Comparison of ENCODE assay signal across 8 cellular contexts in the genomic region with DNA sequence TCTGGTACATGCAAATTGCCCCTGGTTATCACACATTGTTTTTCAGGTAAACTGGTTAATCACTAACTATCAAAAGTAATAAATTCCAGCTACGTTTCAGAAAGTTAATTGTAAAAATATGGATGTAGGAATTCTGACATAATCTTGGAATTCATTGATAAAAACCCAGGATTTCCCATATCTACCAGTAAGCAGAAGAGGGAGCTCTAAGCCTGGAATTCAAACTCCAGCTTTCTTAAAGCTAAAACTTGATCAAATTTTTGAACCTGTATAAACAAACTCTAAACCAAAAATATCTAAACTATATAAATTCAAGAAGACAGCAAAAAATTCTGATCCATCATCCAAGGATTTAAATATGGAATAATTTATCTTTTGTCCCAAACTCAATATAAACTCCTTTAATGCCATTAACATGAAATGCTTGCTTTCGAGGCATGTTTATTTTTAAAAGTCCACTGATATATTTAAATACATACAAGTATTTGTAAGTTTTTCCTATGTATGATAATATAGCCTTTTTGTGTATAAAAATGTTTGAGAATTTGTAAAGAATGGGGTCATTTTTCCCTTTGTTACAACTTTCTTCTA.
A peak's percentile ranks its signal among the peaks of the same experiment; 100 is the strongest.
DNase-seq lines count a peak whose midpoint lies in the region; ATAC-seq and TF ChIP-seq lines count a peak whose summit lies in the region.

No MANE protein-coding gene starts in this region.

- intact Hi-C loops in CD8-positive, alpha-beta T cell (cut with DNase I, micrococcal nuclease), result loop anchor here (2.0 to 10.0 kb wide), 3 partner anchors 242 to 894 kb away; no protein-coding TSS in a partner anchor

- no peaks in the 10 kb centered on the region for H4K20me1 ChIP-seq in DND-41 (ENCODE audit: insufficient read depth, low read length)
- peaks cover 2% of the 10 kb centered on the region for H4K20me1 ChIP-seq in neural cell (ENCODE audit: insufficient read depth)

- no peaks in the 10 kb centered on the region for H3K9me2 ChIP-seq in neural cell (ENCODE audit: insufficient read depth, low read length)

- peak; percentile 90 for TF ChIP-seq RAD21 in neural cell (conservative IDR thresholded peaks at IDR 0.05)

- no peak for TF ChIP-seq EP300 in neural cell (conservative IDR thresholded peaks at IDR 0.05; ENCODE audit: poor library complexity, severe bottlenecking)

- H3K4me1 ChIP-seq in DND-41 (ENCODE audit: insufficient read depth, low read length), result no peaks in the 10 kb centered on the region
- no peaks in the 10 kb centered on the region for H3K4me1 ChIP-seq in CD8-positive, alpha-beta T cell (ENCODE audit: insufficient read depth, low read length)

- H3K36me3 ChIP-seq in DND-41 (ENCODE audit: insufficient read depth, low read length), result no peaks in the 10 kb centered on the region
- H3K36me3 ChIP-seq in neural cell (ENCODE audit: insufficient read depth, low read length), result no peaks in the 10 kb centered on the region
- no peaks in the 10 kb centered on the region for H3K36me3 ChIP-seq in CD8-positive, alpha-beta T cell (ENCODE audit: insufficient read depth, low read length)

- H2AFZ ChIP-seq in DND-41 (ENCODE audit: low read depth, low read length) (no peak overlapping the region), neural cell (ENCODE audit: low read depth, low read length) (no peak overlapping the region)

- H3F3A ChIP-seq in neural cell (ENCODE audit: insufficient read depth, low read length, poor library complexity, severe bottlenecking), result no peaks in the 10 kb centered on the region

- H3K27ac ChIP-seq in DND-41 (ENCODE audit: low read length) (no peak overlapping the region), neural cell (ENCODE audit: low read length) (no peak overlapping the region)
- H3K27ac ChIP-seq in CD8-positive, alpha-beta T cell (ENCODE audit: low read depth, low read length), result no peak overlapping the region

- H3K4me3 Mint-ChIP-seq in CD8-positive, alpha-beta T cell, result no peak overlapping the region

- ATAC-seq in DND-41 (ENCODE audit: insufficient read depth, low read depth), result no peak
- no peak for ATAC-seq in GM21515 (IDR thresholded peaks at IDR 0.05; ENCODE audit: unreplicated experiment)
- no peak for ATAC-seq in CD8-positive, alpha-beta T cell

- CTCF ChIA-PET in GM10248 (lab: Yijun Ruan, JAX), result interaction anchor here (0.7 to 2.0 kb wide), 5 partner anchors 9 to 253 kb away, joined by 3 to 9 read pairs (median 3); no protein-coding TSS in a partner anchor
- CTCF ChIA-PET in CD8-positive, alpha-beta T cell (lab: Charles Lee), result interaction anchor here (1.4 to 4.6 kb wide), 4 partner anchors 241 to 249 kb away, joined by 3 to 23 read pairs (median 5); no protein-coding TSS in a partner anchor

- POLR2A ChIA-PET in GM10248 (lab: Yijun Ruan, JAX), result no interaction called here
- POLR2A ChIA-PET in CD8-positive, alpha-beta T cell (lab: Charles Lee), result interaction anchor here (0.6 kb wide), 1 partner anchor 329 kb away, joined by 3 read pairs; no protein-coding TSS in a partner anchor

- no peaks in the 10 kb centered on the region for H3K27me3 Mint-ChIP-seq in CD8-positive, alpha-beta T cell (ENCODE audit: low read depth)

- H3K4me2 ChIP-seq in DND-41 (ENCODE audit: insufficient read depth, low read length) (no peak overlapping the region), neural cell (ENCODE audit: low read length) (no peak overlapping the region)

- no peaks in the 10 kb centered on the region for H3K4me1 Mint-ChIP-seq in CD8-positive, alpha-beta T cell (ENCODE audit: low read depth)

- no peaks in the 10 kb centered on the region for H3K36me3 Mint-ChIP-seq in CD8-positive, alpha-beta T cell

- H3K9me3 ChIP-seq in DND-41 (ENCODE audit: insufficient read depth, low read length, severe bottlenecking) (no peaks in the 10 kb centered on the region), neural cell (ENCODE audit: low read length) (no peaks in the 10 kb centered on the region)
- no peaks in the 10 kb centered on the region for H3K9me3 ChIP-seq in CD8-positive, alpha-beta T cell (ENCODE audit: low read length)

- peak; percentile 52 for TF ChIP-seq CTCF in DND-41 (IDR thresholded peaks at IDR 0.05; ENCODE audit: borderline replicate concordance, extremely low read depth, low read length, poor library complexity, severe bottlenecking)
- peak; percentile 83 for TF ChIP-seq CTCF in neural cell (IDR thresholded peaks at IDR 0.05; ENCODE audit: poor library complexity, severe bottlenecking)
- no peak for TF ChIP-seq CTCF in GM10248 (IDR thresholded peaks at IDR 0.05; ENCODE audit: control extremely low read depth, extremely low read depth, low read depth, missing control alignments)
- TF ChIP-seq CTCF in CD8-positive, alpha-beta T cell (IDR thresholded peaks at IDR 0.05), result no peak

- H3K9me3 Mint-ChIP-seq in CD8-positive, alpha-beta T cell, result no peaks in the 10 kb centered on the region

- H3K27ac Mint-ChIP-seq in CD8-positive, alpha-beta T cell, result no peak overlapping the region

- H3K27me3 ChIP-seq in DND-41 (ENCODE audit: insufficient read depth, low read length, poor library complexity), result no peaks in the 10 kb centered on the region
- H3K27me3 ChIP-seq in neural cell (ENCODE audit: insufficient read depth, low read depth, low read length), result no peaks in the 10 kb centered on the region
- H3K27me3 ChIP-seq in CD8-positive, alpha-beta T cell (ENCODE audit: insufficient read depth, low read length), result no peaks in the 10 kb centered on the region

- H3K79me2 ChIP-seq in DND-41 (ENCODE audit: insufficient read depth, low read length) (no peaks in the 10 kb centered on the region), neural cell (replicated peaks; ENCODE audit: insufficient read depth, low read length) (no peaks in the 10 kb centered on the region)

- H3K4me3 ChIP-seq in DND-41 (ENCODE audit: low read depth in 1 of 2, low read length in 2 of 2) (no peak overlapping the region), neural cell (ENCODE audit: low read length) (no peak overlapping the region)
- no peak overlapping the region for H3K4me3 ChIP-seq in CD8-positive, alpha-beta T cell (ENCODE audit: low read depth, low read length)

- H3K9ac ChIP-seq in DND-41 (ENCODE audit: low read depth, low read length) (no peak overlapping the region), neural cell (ENCODE audit: low read length) (no peak overlapping the region)

- DNase-seq in DND-41 (no peak), NCI-H1417 treated with DMSO at 0.1 percent for 48 hours (lab: John Stamatoyannopoulos, UW) (peak; percentile 25), cerebellar cortex (ENCODE audit: low spot score) (peak; percentile 31), GM10248 (ENCODE audit: extremely low spot score) (no peak), COR-L47 (lab: John Stamatoyannopoulos, UW) (no peak)
- no peak for DNase-seq in CD8-positive, alpha-beta T cell

TF ChIP-seq in neural cell, 6 proteins besides CTCF, POLR2A, EP300 and RAD21:
- TF ChIP-seq SMC3 (conservative IDR thresholded peaks at IDR 0.05; ENCODE audit: poor library complexity), result peak; percentile 84
- TF ChIP-seq MXI1 (conservative IDR thresholded peaks at IDR 0.05; ENCODE audit: poor library complexity, severe bottlenecking), result no peak
- TF ChIP-seq POLR2AphosphoS5 (IDR thresholded peaks at IDR 0.05), result no peak
- TF ChIP-seq, protein P1, sequence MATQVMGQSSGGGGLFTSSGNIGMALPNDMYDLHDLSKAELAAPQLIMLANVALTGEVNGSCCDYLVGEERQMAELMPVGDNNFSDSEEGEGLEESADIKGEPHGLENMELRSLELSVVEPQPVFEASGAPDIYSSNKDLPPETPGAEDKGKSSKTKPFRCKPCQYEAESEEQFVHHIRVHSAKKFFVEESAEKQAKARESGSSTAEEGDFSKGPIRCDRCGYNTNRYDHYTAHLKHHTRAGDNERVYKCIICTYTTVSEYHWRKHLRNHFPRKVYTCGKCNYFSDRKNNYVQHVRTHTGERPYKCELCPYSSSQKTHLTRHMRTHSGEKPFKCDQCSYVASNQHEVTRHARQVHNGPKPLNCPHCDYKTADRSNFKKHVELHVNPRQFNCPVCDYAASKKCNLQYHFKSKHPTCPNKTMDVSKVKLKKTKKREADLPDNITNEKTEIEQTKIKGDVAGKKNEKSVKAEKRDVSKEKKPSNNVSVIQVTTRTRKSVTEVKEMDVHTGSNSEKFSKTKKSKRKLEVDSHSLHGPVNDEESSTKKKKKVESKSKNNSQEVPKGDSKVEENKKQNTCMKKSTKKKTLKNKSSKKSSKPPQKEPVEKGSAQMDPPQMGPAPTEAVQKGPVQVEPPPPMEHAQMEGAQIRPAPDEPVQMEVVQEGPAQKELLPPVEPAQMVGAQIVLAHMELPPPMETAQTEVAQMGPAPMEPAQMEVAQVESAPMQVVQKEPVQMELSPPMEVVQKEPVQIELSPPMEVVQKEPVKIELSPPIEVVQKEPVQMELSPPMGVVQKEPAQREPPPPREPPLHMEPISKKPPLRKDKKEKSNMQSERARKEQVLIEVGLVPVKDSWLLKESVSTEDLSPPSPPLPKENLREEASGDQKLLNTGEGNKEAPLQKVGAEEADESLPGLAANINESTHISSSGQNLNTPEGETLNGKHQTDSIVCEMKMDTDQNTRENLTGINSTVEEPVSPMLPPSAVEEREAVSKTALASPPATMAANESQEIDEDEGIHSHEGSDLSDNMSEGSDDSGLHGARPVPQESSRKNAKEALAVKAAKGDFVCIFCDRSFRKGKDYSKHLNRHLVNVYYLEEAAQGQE (IDR thresholded peaks at IDR 0.05; ENCODE audit: borderline replicate concordance), result no peak

Comparison
In these comparisons a context has a peak if more than half of its experiments do, and no peak if none do; other contexts are left out.
1. DNase-seq: peak in NCI-H1417 treated with DMSO at 0.1 percent for 48 hours (single experiment) and cerebellar cortex (single experiment); none in DND-41 (single experiment), GM10248 (single experiment), CD8-positive, alpha-beta T cell (0 of 7) and COR-L47 (single experiment).
2. CTCF ChIP-seq: peak in DND-41 (single experiment) and neural cell (single experiment); none in GM10248 (single experiment) and CD8-positive, alpha-beta T cell (single experiment).